1 cellular context compared by ENCODE assay signal in the genomic region with DNA sequence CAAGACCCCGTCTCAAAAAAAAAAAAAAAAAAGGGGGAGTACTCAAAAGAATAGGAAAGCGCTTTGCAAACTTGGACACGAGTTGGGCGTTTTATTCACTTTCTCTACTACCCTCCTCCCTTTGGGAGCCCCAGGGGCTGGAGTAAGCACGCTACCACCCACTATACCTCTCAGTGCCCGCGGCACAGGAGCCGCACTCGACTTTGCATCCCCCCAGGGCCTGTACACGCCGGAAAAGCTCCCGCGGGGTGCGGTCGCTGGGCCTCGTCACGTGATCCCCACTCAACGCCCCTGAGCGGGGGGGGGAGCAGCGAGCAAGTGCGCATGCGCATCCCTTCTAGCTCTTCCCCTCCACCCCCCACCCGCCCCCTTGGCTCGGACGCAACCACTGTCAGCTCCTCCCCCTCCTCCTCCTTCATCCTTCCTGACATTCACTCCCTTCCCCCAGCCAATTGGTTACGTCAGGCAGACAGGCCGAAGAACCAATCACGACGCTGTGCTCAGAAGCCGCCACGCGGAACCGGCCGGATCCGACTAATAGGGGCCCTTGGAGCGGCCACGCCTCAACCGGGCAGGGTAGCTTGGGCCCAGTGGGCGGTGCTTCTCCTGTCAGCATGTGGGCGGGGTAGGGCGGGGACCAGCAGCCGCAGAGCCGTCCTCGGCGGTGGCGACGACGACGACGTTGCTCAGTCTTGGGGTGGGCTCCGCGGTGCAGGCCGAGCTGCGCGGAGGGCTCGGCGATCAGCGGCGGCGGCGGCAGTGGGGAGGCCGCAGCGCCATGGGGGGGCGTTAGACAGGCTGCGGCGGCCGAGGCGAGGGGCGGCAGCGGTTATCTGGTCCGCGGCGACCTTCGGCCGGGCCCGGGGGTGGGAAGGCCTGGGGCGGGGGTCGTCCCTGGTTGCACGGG.
TF ChIP-seq lines count a peak whose summit lies in the region.

A gene with protein sequence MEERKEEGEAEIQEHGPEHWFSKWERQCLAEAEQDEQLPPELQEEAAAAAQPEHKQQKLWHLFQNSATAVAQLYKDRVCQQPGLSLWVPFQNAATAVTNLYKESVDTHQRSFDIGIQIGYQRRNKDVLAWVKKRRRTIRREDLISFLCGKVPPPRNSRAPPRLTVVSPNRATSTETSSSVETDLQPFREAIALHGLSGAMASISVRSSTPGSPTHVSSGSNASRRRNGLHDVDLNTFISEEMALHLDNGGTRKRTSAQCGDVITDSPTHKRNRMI (plus strand): TSS at position 685 of the 907 bp plus-strand sequence. CDS start 401 bp downstream, outside the sequence.

TF ChIP-seq in K562, 482 proteins besides CTCF, POLR2A, EP300 and RAD21 (continued from another document):
- TF ChIP-seq, protein P1, sequence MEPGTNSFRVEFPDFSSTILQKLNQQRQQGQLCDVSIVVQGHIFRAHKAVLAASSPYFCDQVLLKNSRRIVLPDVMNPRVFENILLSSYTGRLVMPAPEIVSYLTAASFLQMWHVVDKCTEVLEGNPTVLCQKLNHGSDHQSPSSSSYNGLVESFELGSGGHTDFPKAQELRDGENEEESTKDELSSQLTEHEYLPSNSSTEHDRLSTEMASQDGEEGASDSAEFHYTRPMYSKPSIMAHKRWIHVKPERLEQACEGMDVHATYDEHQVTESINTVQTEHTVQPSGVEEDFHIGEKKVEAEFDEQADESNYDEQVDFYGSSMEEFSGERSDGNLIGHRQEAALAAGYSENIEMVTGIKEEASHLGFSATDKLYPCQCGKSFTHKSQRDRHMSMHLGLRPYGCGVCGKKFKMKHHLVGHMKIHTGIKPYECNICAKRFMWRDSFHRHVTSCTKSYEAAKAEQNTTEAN (CRISPR knock-in tag; IDR thresholded peaks at IDR 0.05): peak; percentile 90
- TF ChIP-seq EWSR1 (IDR thresholded peaks at IDR 0.05; ENCODE audit: borderline replicate concordance, low read depth, partially characterized antibody): no peak
- peak; percentile 73 for TF ChIP-seq RBM25 (IDR thresholded peaks at IDR 0.05; ENCODE audit: low read depth, low read length, severe bottlenecking)
- TF ChIP-seq NR2C1 (IDR thresholded peaks at IDR 0.05): peak; percentile 42; the same call in 1 of the 2 replicates
- TF ChIP-seq NR2C1 (tag; IDR thresholded peaks at IDR 0.05): no peak
- TF ChIP-seq, protein P2, sequence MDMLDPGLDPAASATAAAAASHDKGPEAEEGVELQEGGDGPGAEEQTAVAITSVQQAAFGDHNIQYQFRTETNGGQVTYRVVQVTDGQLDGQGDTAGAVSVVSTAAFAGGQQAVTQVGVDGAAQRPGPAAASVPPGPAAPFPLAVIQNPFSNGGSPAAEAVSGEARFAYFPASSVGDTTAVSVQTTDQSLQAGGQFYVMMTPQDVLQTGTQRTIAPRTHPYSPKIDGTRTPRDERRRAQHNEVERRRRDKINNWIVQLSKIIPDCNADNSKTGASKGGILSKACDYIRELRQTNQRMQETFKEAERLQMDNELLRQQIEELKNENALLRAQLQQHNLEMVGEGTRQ (CRISPR knock-in tag; IDR thresholded peaks at IDR 0.05): peak; percentile 96
- TF ChIP-seq POLR2B (IDR thresholded peaks at IDR 0.05; ENCODE audit: low read depth, partially characterized antibody): peak; percentile 88
- TF ChIP-seq, protein P3, sequence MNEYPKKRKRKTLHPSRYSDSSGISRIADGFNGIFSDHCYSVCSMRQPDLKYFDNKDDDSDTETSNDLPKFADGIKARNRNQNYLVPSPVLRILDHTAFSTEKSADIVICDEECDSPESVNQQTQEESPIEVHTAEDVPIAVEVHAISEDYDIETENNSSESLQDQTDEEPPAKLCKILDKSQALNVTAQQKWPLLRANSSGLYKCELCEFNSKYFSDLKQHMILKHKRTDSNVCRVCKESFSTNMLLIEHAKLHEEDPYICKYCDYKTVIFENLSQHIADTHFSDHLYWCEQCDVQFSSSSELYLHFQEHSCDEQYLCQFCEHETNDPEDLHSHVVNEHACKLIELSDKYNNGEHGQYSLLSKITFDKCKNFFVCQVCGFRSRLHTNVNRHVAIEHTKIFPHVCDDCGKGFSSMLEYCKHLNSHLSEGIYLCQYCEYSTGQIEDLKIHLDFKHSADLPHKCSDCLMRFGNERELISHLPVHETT (CRISPR knock-in tag; conservative IDR thresholded peaks at IDR 0.05 in 1 of 2, IDR thresholded peaks at IDR 0.05 in 1 of 2): 0 out of 4 replicates have a peak, but pooled peaks of 1 of the 2 experiments have one; percentile 13
- TF ChIP-seq, protein P4, sequence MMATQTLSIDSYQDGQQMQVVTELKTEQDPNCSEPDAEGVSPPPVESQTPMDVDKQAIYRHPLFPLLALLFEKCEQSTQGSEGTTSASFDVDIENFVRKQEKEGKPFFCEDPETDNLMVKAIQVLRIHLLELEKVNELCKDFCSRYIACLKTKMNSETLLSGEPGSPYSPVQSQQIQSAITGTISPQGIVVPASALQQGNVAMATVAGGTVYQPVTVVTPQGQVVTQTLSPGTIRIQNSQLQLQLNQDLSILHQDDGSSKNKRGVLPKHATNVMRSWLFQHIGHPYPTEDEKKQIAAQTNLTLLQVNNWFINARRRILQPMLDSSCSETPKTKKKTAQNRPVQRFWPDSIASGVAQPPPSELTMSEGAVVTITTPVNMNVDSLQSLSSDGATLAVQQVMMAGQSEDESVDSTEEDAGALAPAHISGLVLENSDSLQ (IDR thresholded peaks at IDR 0.05): peak; percentile 99
- peak; percentile 82 for TF ChIP-seq ELF1 (tag; IDR thresholded peaks at IDR 0.05)
- TF ChIP-seq MEF2A (IDR thresholded peaks at IDR 0.05; ENCODE audit: control insufficient read depth, low read depth, low read length): no peak
- TF ChIP-seq ZNF57 (CRISPR knock-in tag; IDR thresholded peaks at IDR 0.05): no peak
- no peak for TF ChIP-seq BCOR (IDR thresholded peaks at IDR 0.05)
- TF ChIP-seq GATAD2B (IDR thresholded peaks at IDR 0.05; ENCODE audit: borderline replicate concordance): 0 out of 2 replicates have a peak, but pooled peaks have one; percentile 48
- no peak for TF ChIP-seq STAT5B (CRISPR knock-in tag; IDR thresholded peaks at IDR 0.05)
- TF ChIP-seq LARP7 (IDR thresholded peaks at IDR 0.05): 0 out of 2 replicates have a peak, but pooled peaks have one; percentile 74
- TF ChIP-seq, protein P5, sequence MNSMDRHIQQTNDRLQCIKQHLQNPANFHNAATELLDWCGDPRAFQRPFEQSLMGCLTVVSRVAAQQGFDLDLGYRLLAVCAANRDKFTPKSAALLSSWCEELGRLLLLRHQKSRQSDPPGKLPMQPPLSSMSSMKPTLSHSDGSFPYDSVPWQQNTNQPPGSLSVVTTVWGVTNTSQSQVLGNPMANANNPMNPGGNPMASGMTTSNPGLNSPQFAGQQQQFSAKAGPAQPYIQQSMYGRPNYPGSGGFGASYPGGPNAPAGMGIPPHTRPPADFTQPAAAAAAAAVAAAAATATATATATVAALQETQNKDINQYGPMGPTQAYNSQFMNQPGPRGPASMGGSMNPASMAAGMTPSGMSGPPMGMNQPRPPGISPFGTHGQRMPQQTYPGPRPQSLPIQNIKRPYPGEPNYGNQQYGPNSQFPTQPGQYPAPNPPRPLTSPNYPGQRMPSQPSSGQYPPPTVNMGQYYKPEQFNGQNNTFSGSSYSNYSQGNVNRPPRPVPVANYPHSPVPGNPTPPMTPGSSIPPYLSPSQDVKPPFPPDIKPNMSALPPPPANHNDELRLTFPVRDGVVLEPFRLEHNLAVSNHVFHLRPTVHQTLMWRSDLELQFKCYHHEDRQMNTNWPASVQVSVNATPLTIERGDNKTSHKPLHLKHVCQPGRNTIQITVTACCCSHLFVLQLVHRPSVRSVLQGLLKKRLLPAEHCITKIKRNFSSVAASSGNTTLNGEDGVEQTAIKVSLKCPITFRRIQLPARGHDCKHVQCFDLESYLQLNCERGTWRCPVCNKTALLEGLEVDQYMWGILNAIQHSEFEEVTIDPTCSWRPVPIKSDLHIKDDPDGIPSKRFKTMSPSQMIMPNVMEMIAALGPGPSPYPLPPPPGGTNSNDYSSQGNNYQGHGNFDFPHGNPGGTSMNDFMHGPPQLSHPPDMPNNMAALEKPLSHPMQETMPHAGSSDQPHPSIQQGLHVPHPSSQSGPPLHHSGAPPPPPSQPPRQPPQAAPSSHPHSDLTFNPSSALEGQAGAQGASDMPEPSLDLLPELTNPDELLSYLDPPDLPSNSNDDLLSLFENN (IDR thresholded peaks at IDR 0.05; ENCODE audit: low read depth in 2 of 2, low read length in 2 of 2): peak in 1 of 2 experiments; percentile 53; a peak in 2 of 4 replicates
- TF ChIP-seq SP1 (CRISPR knock-in tag; IDR thresholded peaks at IDR 0.05): peak; percentile 86
- TF ChIP-seq, protein P6, sequence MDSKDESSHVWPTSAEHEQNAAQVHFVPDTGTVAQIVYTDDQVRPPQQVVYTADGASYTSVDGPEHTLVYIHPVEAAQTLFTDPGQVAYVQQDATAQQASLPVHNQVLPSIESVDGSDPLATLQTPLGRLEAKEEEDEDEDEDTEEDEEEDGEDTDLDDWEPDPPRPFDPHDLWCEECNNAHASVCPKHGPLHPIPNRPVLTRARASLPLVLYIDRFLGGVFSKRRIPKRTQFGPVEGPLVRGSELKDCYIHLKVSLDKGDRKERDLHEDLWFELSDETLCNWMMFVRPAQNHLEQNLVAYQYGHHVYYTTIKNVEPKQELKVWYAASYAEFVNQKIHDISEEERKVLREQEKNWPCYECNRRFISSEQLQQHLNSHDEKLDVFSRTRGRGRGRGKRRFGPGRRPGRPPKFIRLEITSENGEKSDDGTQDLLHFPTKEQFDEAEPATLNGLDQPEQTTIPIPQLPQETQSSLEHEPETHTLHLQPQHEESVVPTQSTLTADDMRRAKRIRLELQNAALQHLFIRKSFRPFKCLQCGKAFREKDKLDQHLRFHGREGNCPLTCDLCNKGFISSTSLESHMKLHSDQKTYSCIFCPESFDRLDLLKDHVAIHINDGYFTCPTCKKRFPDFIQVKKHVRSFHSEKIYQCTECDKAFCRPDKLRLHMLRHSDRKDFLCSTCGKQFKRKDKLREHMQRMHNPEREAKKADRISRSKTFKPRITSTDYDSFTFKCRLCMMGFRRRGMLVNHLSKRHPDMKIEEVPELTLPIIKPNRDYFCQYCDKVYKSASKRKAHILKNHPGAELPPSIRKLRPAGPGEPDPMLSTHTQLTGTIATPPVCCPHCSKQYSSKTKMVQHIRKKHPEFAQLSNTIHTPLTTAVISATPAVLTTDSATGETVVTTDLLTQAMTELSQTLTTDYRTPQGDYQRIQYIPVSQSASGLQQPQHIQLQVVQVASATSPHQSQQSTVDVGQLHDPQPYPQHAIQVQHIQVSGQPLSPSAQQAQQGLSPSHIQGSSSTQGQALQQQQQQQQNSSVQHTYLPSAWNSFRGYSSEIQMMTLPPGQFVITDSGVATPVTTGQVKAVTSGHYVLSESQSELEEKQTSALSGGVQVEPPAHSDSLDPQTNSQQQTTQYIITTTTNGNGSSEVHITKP (IDR thresholded peaks at IDR 0.05; ENCODE audit: partially characterized antibody): peak; percentile 98
- TF ChIP-seq, protein P7, sequence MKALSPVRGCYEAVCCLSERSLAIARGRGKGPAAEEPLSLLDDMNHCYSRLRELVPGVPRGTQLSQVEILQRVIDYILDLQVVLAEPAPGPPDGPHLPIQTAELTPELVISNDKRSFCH (CRISPR knock-in tag; IDR thresholded peaks at IDR 0.05): no peak
- TF ChIP-seq, protein P7 (tag; IDR thresholded peaks at IDR 0.05): no peak
- TF ChIP-seq SMARCA4 (IDR thresholded peaks at IDR 0.05): peak; percentile 51; the same call in 1 of the 2 replicates
- TF ChIP-seq SMARCE1 (IDR thresholded peaks at IDR 0.05): peak; percentile 60; the same call in 1 of the 2 replicates
- TF ChIP-seq NBN (IDR thresholded peaks at IDR 0.05; ENCODE audit: low read depth): peak; percentile 63; the same call in 1 of the 2 replicates
- TF ChIP-seq GABPA (tag; conservative IDR thresholded peaks at IDR 0.05; ENCODE audit: low read depth): peak; percentile 67
- TF ChIP-seq RCOR1 (IDR thresholded peaks at IDR 0.05; ENCODE audit: borderline replicate concordance in 1 of 2, low read depth in 2 of 2, low read length in 2 of 2): peak; percentile 18 to 47; a peak in 3 of 4 replicates
- TF ChIP-seq ZNF121 (CRISPR knock-in tag; conservative IDR thresholded peaks at IDR 0.05): peak; percentile 96
- peak; percentile 79; the same call in 1 of the 2 replicates for TF ChIP-seq MYC (IDR thresholded peaks at IDR 0.05; ENCODE audit: low read depth, low read length)
- TF ChIP-seq MYC (CRISPR knock-in tag; IDR thresholded peaks at IDR 0.05; ENCODE audit: borderline replicate concordance, low read depth): peak; percentile 66; the same call in 1 of the 2 replicates
- peak; percentile 75 for TF ChIP-seq MEIS2 (IDR thresholded peaks at IDR 0.05; ENCODE audit: partially characterized antibody)
- peak in 1 of 2 experiments; percentile 55; a peak in 1 of 4 replicates for TF ChIP-seq FOXA3 (CRISPR knock-in tag; conservative IDR thresholded peaks at IDR 0.05 in 1 of 2, IDR thresholded peaks at IDR 0.05 in 1 of 2)
- TF ChIP-seq, protein P8, sequence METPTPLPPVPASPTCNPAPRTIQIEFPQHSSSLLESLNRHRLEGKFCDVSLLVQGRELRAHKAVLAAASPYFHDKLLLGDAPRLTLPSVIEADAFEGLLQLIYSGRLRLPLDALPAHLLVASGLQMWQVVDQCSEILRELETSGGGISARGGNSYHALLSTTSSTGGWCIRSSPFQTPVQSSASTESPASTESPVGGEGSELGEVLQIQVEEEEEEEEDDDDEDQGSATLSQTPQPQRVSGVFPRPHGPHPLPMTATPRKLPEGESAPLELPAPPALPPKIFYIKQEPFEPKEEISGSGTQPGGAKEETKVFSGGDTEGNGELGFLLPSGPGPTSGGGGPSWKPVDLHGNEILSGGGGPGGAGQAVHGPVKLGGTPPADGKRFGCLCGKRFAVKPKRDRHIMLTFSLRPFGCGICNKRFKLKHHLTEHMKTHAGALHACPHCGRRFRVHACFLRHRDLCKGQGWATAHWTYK (CRISPR knock-in tag; IDR thresholded peaks at IDR 0.05): no peak
- TF ChIP-seq, protein P9, sequence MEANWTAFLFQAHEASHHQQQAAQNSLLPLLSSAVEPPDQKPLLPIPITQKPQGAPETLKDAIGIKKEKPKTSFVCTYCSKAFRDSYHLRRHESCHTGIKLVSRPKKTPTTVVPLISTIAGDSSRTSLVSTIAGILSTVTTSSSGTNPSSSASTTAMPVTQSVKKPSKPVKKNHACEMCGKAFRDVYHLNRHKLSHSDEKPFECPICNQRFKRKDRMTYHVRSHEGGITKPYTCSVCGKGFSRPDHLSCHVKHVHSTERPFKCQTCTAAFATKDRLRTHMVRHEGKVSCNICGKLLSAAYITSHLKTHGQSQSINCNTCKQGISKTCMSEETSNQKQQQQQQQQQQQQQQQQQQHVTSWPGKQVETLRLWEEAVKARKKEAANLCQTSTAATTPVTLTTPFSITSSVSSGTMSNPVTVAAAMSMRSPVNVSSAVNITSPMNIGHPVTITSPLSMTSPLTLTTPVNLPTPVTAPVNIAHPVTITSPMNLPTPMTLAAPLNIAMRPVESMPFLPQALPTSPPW (CRISPR knock-in tag; IDR thresholded peaks at IDR 0.05): peak; percentile 98
- TF ChIP-seq YY1 (IDR thresholded peaks at IDR 0.05; ENCODE audit: borderline replicate concordance in 1 of 3, control insufficient read depth in 1 of 3, extremely low read depth in 1 of 3, insufficient read depth in 3 of 3, insufficient read length in 1 of 3, insufficient replicate concordance in 2 of 3, low read depth in 1 of 3, low read length in 2 of 3): peak in 2 of 3 experiments; percentile 80 to 87
- TF ChIP-seq TARDBP (IDR thresholded peaks at IDR 0.05): 0 out of 2 replicates have a peak, but pooled peaks have one; percentile 36
- TF ChIP-seq ZNF77 (CRISPR knock-in tag; IDR thresholded peaks at IDR 0.05): no peak
- TF ChIP-seq POLR2AphosphoS5 (IDR thresholded peaks at IDR 0.05; ENCODE audit: control insufficient read depth, insufficient read depth, low read depth, low read length): peak; percentile 97
- 0 out of 2 replicates have a peak, but pooled peaks have one; percentile 18 for TF ChIP-seq DMBX1 (CRISPR knock-in tag; IDR thresholded peaks at IDR 0.05; ENCODE audit: borderline replicate concordance)
- peak; percentile 96 for TF ChIP-seq NFYB (IDR thresholded peaks at IDR 0.05; ENCODE audit: extremely low read depth, insufficient read length)
- peak; percentile 86 for TF ChIP-seq NEUROD1 (IDR thresholded peaks at IDR 0.05; ENCODE audit: borderline replicate concordance, low read depth, low read length, partially characterized antibody)
TF ChIP-seq in K562: peak in this region for 166.
